Comparison of ENCODE assay signal across 24 cellular contexts in genomic region chr9:132991351-132992300, GRCh38. TPM values are rescaled to one million over a fixed set of nuclear protein-coding genes. Genes with fewer than 3 reads are reported as not detected.
A peak's percentile ranks its signal among the peaks of the same experiment; 100 is the strongest.
DNase-seq lines count a peak whose midpoint lies in the region; ATAC-seq and TF ChIP-seq lines count a peak whose summit lies in the region.
"Had no signal": no experiment of that assay in that cellular context is flagged by ENCODE, and none has a peak within 500 bp of the region (broad histone marks: within the 10 kb centered on the region; RNA-seq: fewer than 3 reads in every experiment).

No MANE protein-coding gene starts in this region.

- TF ChIP-seq CTCF in GM12865 (IDR thresholded peaks at IDR 0.05; ENCODE audit: insufficient read depth, low read depth, low read length, missing control alignments) (no peak), chondrocyte (IDR thresholded peaks at IDR 0.05) (no peak)

- H3K36me3 ChIP-seq in Karpas-422 (ENCODE audit: insufficient read depth, low read length), result no peaks in the 10 kb centered on the region
- no peaks in the 10 kb centered on the region for H3K36me3 ChIP-seq in naive thymus-derived CD4-positive, alpha-beta T cell (ENCODE audit: control insufficient read depth in 2 of 3, insufficient read depth in 3 of 3, low read length in 3 of 3)
- no peaks in the 10 kb centered on the region for H3K36me3 ChIP-seq in effector memory CD4-positive, alpha-beta T cell (ENCODE audit: control insufficient read depth, insufficient read depth, low read length)
- H3K36me3 ChIP-seq: gastroesophageal sphincter had no signal

- peaks cover 50% of the 10 kb centered on the region for H3K27me3 Mint-ChIP-seq in chondrocyte (ENCODE audit: low read depth)
- H3K27me3 Mint-ChIP-seq in naive thymus-derived CD4-positive, alpha-beta T cell, result peaks cover 16 to 48% (median 26%) of the 10 kb centered on the region in 5 donors

- no peak overlapping the region for H3K27ac ChIP-seq in Karpas-422 (ENCODE audit: low read length)
- H3K27ac ChIP-seq in naive thymus-derived CD4-positive, alpha-beta T cell (ENCODE audit: low read depth, low read length), result no peak overlapping the region
- no peak overlapping the region for H3K27ac ChIP-seq in effector memory CD4-positive, alpha-beta T cell (ENCODE audit: insufficient read depth, low read length, poor library complexity, severe bottlenecking)
- H3K27ac ChIP-seq: gastroesophageal sphincter had no signal

- no peaks in the 10 kb centered on the region for H3K9me2 ChIP-seq in Karpas-422 (replicated peaks; ENCODE audit: insufficient read depth, low read length)

- H3K27me3 ChIP-seq in Karpas-422 (ENCODE audit: low read length), result no peaks in the 10 kb centered on the region
- no peaks in the 10 kb centered on the region for H3K27me3 ChIP-seq in naive thymus-derived CD4-positive, alpha-beta T cell (ENCODE audit: control insufficient read depth in 2 of 2, insufficient read depth in 2 of 2, low read length in 2 of 2)
- H3K27me3 ChIP-seq in effector memory CD4-positive, alpha-beta T cell (replicated peaks; ENCODE audit: control insufficient read depth, insufficient read depth, low read length, poor library complexity, severe bottlenecking), result peaks cover 6% of the 10 kb centered on the region

- peaks cover 45% of the 10 kb centered on the region for H3K4me1 ChIP-seq in Karpas-422 (ENCODE audit: low read length)
- no peaks in the 10 kb centered on the region for H3K4me1 ChIP-seq in naive thymus-derived CD4-positive, alpha-beta T cell (ENCODE audit: control insufficient read depth in 2 of 2, insufficient read depth in 2 of 2, low read length in 2 of 2)
- no peaks in the 10 kb centered on the region for H3K4me1 ChIP-seq in effector memory CD4-positive, alpha-beta T cell (ENCODE audit: control insufficient read depth, insufficient read depth, low read length, poor library complexity, severe bottlenecking)
- H3K4me1 ChIP-seq: gastroesophageal sphincter had no signal

- H4K20me1 ChIP-seq in Karpas-422 (ENCODE audit: insufficient read depth, low read depth, low read length), result peaks cover 8% of the 10 kb centered on the region; the same call in 1 of the 2 replicates

- H2AFZ ChIP-seq in Karpas-422 (ENCODE audit: low read length), result no peak overlapping the region

- H3K4me3 ChIP-seq in GM12865 (ENCODE audit: low read depth, low read length), result no peak overlapping the region
- H3K4me3 ChIP-seq in Karpas-422 (ENCODE audit: low read length), result no peak overlapping the region
- H3K4me3 ChIP-seq in naive thymus-derived CD4-positive, alpha-beta T cell (ENCODE audit: low read length), result no peak overlapping the region
- H3K4me3 ChIP-seq in effector memory CD4-positive, alpha-beta T cell (ENCODE audit: insufficient read depth, low read depth, low read length, poor library complexity, severe bottlenecking), result no peak overlapping the region
- H3K4me3 ChIP-seq: gastroesophageal sphincter, lung, smooth muscle cell had no signal

- H3K4me2 ChIP-seq in Karpas-422 (ENCODE audit: low read depth, low read length, poor library complexity, severe bottlenecking), result peak overlapping the region; percentile 43
- H3K4me2 ChIP-seq: smooth muscle cell had no signal

- POLR2A ChIA-PET in naive thymus-derived CD4-positive, alpha-beta T cell (lab: Charles Lee), result no interaction called here

- CTCF ChIA-PET in naive thymus-derived CD4-positive, alpha-beta T cell (lab: Charles Lee), result interaction anchor here (0.6 kb wide), 1 partner anchor 94 kb away, joined by 4 read pairs; no protein-coding TSS in a partner anchor

- no peaks in the 10 kb centered on the region for H3K4me1 Mint-ChIP-seq in chondrocyte (ENCODE audit: low read depth)
- H3K4me1 Mint-ChIP-seq in naive thymus-derived CD4-positive, alpha-beta T cell, result peaks cover 4 to 29% (median 6%) of the 10 kb centered on the region in 7 donors

- DNase-seq in GM12865 (ENCODE audit: low read depth), result peak; percentile 27
- no peak for DNase-seq in Karpas-422
- DNase-seq in chondrocyte (ENCODE audit: low spot score), result peak; percentile 71
- no peak for DNase-seq in naive thymus-derived CD4-positive, alpha-beta T cell
- no peak for DNase-seq in inferior parietal cortex (ENCODE audit: extremely low spot score)
- no peak for DNase-seq in effector memory CD4-positive, alpha-beta T cell
- DNase-seq in activated T-cell treated with anti-CD3 and anti-CD28 coated beads for 4 hours, result no peak
- DNase-seq: activated CD4-positive, CD25-positive, alpha-beta regulatory T cell treated with anti-CD3 and anti-CD28 coated beads, Interleukin-2, amount 50 U/mL, for 72 hours; NCI-H1694; NCI-H2171 treated with DMSO at 0.1 percent for 48 hours; NCI-H69; occipital lobe; OCI-M1; stimulated activated CD4-positive, alpha-beta T cell treated with anti-CD3 and anti-CD28 coated beads, Interleukin-2, amount 100 ng/mL, for 48 hours; stimulated activated naive B cell treated with anti-CD40 and anti-IgM and Interleukin-4, amounts not matched to agents 10 μg/mL and 1 μg/mL and 100 μg/mL, for 72 hours; SW 1271 had no signal

- H3K9me3 Mint-ChIP-seq in chondrocyte (ENCODE audit: low read depth), result no peaks in the 10 kb centered on the region
- H3K9me3 Mint-ChIP-seq in naive thymus-derived CD4-positive, alpha-beta T cell, result peaks cover 0 to 5% (median 0%) of the 10 kb centered on the region in 11 donors
- H3K9me3 Mint-ChIP-seq: activated naive CD4-positive, alpha-beta T cell treated with anti-CD3 and anti-CD28 coated beads, Interleukin-2, amount 50 U/mL, for 24 hours; stimulated activated naive B cell treated with anti-CD40 and anti-IgM and Interleukin-4, amounts not matched to agents 10 μg/mL and 1 μg/mL and 100 μg/mL, for 72 hours had no signal

- no peaks in the 10 kb centered on the region for H3K36me3 Mint-ChIP-seq in chondrocyte (ENCODE audit: low read depth)
- no peaks in the 10 kb centered on the region for H3K36me3 Mint-ChIP-seq in naive thymus-derived CD4-positive, alpha-beta T cell
- H3K36me3 Mint-ChIP-seq: activated naive CD4-positive, alpha-beta T cell treated with anti-CD3 and anti-CD28 coated beads, Interleukin-2, amount 50 U/mL, for 24 hours; stimulated activated naive B cell treated with anti-CD40 and anti-IgM and Interleukin-4, amounts not matched to agents 10 μg/mL and 1 μg/mL and 100 μg/mL, for 72 hours had no signal

- no peak overlapping the region for H3K4me3 Mint-ChIP-seq in chondrocyte (ENCODE audit: unreplicated experiment)
- peak overlapping the region in 1 of 10 donors; percentile 40 for H3K4me3 Mint-ChIP-seq in naive thymus-derived CD4-positive, alpha-beta T cell
- H3K4me3 Mint-ChIP-seq: activated naive CD4-positive, alpha-beta T cell treated with anti-CD3 and anti-CD28 coated beads, Interleukin-2, amount 50 U/mL, for 24 hours; stimulated activated naive B cell treated with anti-CD40 and anti-IgM and Interleukin-4, amounts not matched to agents 10 μg/mL and 1 μg/mL and 100 μg/mL, for 72 hours had no signal

- H3K27ac Mint-ChIP-seq in chondrocyte (ENCODE audit: unreplicated experiment), result no peak overlapping the region
- H3K27ac Mint-ChIP-seq in naive thymus-derived CD4-positive, alpha-beta T cell, result no peak overlapping the region
- H3K27ac Mint-ChIP-seq: activated naive CD4-positive, alpha-beta T cell treated with anti-CD3 and anti-CD28 coated beads, Interleukin-2, amount 50 U/mL, for 24 hours; stimulated activated naive B cell treated with anti-CD40 and anti-IgM and Interleukin-4, amounts not matched to agents 10 μg/mL and 1 μg/mL and 100 μg/mL, for 72 hours had no signal

- no peak overlapping the region for H3K9ac ChIP-seq in Karpas-422 (ENCODE audit: low read length)

- H3K79me2 ChIP-seq in Karpas-422 (ENCODE audit: low read length), result no peaks in the 10 kb centered on the region

- intact Hi-C loops in naive thymus-derived CD4-positive, alpha-beta T cell (cut with micrococcal nuclease), result no loop called here

- no peaks in the 10 kb centered on the region for H3K9me3 ChIP-seq in Karpas-422 (ENCODE audit: low read length)
- H3K9me3 ChIP-seq in naive thymus-derived CD4-positive, alpha-beta T cell (ENCODE audit: control insufficient read depth in 2 of 3, low read length in 3 of 3), result no peaks in the 10 kb centered on the region
- H3K9me3 ChIP-seq in effector memory CD4-positive, alpha-beta T cell (ENCODE audit: control insufficient read depth, low read length), result no peaks in the 10 kb centered on the region
- H3K9me3 ChIP-seq: gastroesophageal sphincter had no signal

- ATAC-seq in naive thymus-derived CD4-positive, alpha-beta T cell, result peak; percentile 40
- ATAC-seq: esophagus mucosa; gastroesophageal sphincter; Right ventricle myocardium inferior; stimulated activated naive B cell treated with anti-CD40 and anti-IgM and Interleukin-4, amounts not matched to agents 10 μg/mL and 1 μg/mL and 100 μg/mL, for 72 hours had no signal

RNA-seq across cellular contexts. Expression of gene GFI1B, which starts 13.1 kb away (rescaled TPM):
- 6.0 and 6.5 TPM in 2 replicates for total RNA-seq in Karpas-422 (2014; rRNA removed; shearing (Covaris generic); ENCODE audit: low replicate concordance)
- total RNA-seq in chondrocyte, result not detected in 3 replicates
- 1 to 10 TPM in 1 of 5 experiments, under 1 TPM in 1, not detected in 3; 0.21 to 2.7 TPM for total RNA-seq in naive thymus-derived CD4-positive, alpha-beta T cell
- polyA plus RNA-seq in naive thymus-derived CD4-positive, alpha-beta T cell, result not detected
- total RNA-seq: esophagus mucosa, gastroesophageal sphincter, kidney epithelial cell, MCF 10A, occipital lobe, smooth muscle cell had no signal
- polyA plus RNA-seq: smooth muscle cell had no signal

RNA-seq across cellular contexts. Expression of gene GTF3C5, which starts 39.2 kb away (rescaled TPM):
- total RNA-seq in Karpas-422 (2014; rRNA removed; shearing (Covaris generic); ENCODE audit: low replicate concordance), result 26.8 and 54.8 TPM in 2 replicates
- 36.5 to 46.3 TPM (median 38.5 TPM) in 3 replicates for total RNA-seq in chondrocyte
- 10 to 100 TPM; 43.9 to 77.9 (median 73.9) TPM for total RNA-seq in naive thymus-derived CD4-positive, alpha-beta T cell
- 10 to 100 TPM; 39.9 to 48.8 TPM for polyA plus RNA-seq in naive thymus-derived CD4-positive, alpha-beta T cell

RNA-seq across cellular contexts. Expression of gene TSC1, which starts 47.2 kb away (rescaled TPM):
- 33.4 and 59.2 TPM in 2 replicates for total RNA-seq in Karpas-422 (2014; rRNA removed; shearing (Covaris generic); ENCODE audit: low replicate concordance)
- total RNA-seq in chondrocyte, result 37.7 to 50.7 TPM (median 42.5 TPM) in 3 replicates
- 10 to 100 TPM; 38.1 to 98.3 (median 59.6) TPM for total RNA-seq in naive thymus-derived CD4-positive, alpha-beta T cell
- 10 to 100 TPM in 1 of 2 donors, 1 to 10 TPM in 1; 9.9 to 14.7 TPM for polyA plus RNA-seq in naive thymus-derived CD4-positive, alpha-beta T cell

Comparison
In these comparisons a context has a peak if more than half of its experiments do, and no peak if none do; other contexts are left out.
1. DNase-seq: peak in GM12865 (single experiment) and chondrocyte (single experiment); none in Karpas-422 (single experiment), naive thymus-derived CD4-positive, alpha-beta T cell (0 of 9), inferior parietal cortex (single experiment), effector memory CD4-positive, alpha-beta T cell (0 of 3) and activated T-cell treated with anti-CD3 and anti-CD28 coated beads for 4 hours (single experiment).